In genomic region chr14:91827746-91828145, GRCh38 we compare ENCODE assay signal across 17 cellular contexts. TPM values are rescaled to one million over a fixed set of nuclear protein-coding genes. Genes with fewer than 3 reads are reported as not detected.
DNase-seq lines count a peak whose midpoint lies in the region; ATAC-seq and TF ChIP-seq lines count a peak whose summit lies in the region.
"Had no signal": no experiment of that assay in that cellular context is flagged by ENCODE, and none has a peak within 500 bp of the region (broad histone marks: within the 10 kb centered on the region; RNA-seq: fewer than 3 reads in every experiment).

No MANE protein-coding gene starts in this region.

- no peaks in the 10 kb centered on the region for H3K36me3 ChIP-seq in HEK293 (ENCODE audit: control insufficient read depth in 2 of 2, insufficient read depth in 1 of 2, low read length in 2 of 2)

- peaks cover 37% of the 10 kb centered on the region for H3K4me1 Mint-ChIP-seq in activated T-cell treated with anti-CD3 and anti-CD28 coated beads, Interleukin-2, amount 50 U/mL, for 72 hours (ENCODE audit: low read depth)
- peaks cover 65% of the 10 kb centered on the region for H3K4me1 Mint-ChIP-seq in central memory CD8-positive, alpha-beta T cell
- peaks cover 44% of the 10 kb centered on the region for H3K4me1 Mint-ChIP-seq in stimulated activated effector memory CD8-positive, alpha-beta T cell treated with anti-CD3 and anti-CD28 coated beads, Interleukin-12 subunit alpha, Interleukin-12 subunit beta, amount 100 ng/mL, for 72 hours

- peaks cover 0 to 2% of the 10 kb centered on the region in 2 donors for H3K9me3 Mint-ChIP-seq in activated T-cell treated with anti-CD3 and anti-CD28 coated beads, Interleukin-2, amount 50 U/mL, for 72 hours
- no peaks in the 10 kb centered on the region for H3K9me3 Mint-ChIP-seq in central memory CD8-positive, alpha-beta T cell
- peaks cover 3% of the 10 kb centered on the region for H3K9me3 Mint-ChIP-seq in stimulated activated effector memory CD8-positive, alpha-beta T cell treated with anti-CD3 and anti-CD28 coated beads, Interleukin-12 subunit alpha, Interleukin-12 subunit beta, amount 100 ng/mL, for 72 hours

- peak overlapping the region; percentile 26 for H3K27ac Mint-ChIP-seq in activated T-cell treated with anti-CD3 and anti-CD28 coated beads, Interleukin-2, amount 50 U/mL, for 72 hours
- H3K27ac Mint-ChIP-seq in central memory CD8-positive, alpha-beta T cell (ENCODE audit: low read depth), result peak overlapping the region; percentile 38
- peak overlapping the region; percentile 20 for H3K27ac Mint-ChIP-seq in stimulated activated effector memory CD8-positive, alpha-beta T cell treated with anti-CD3 and anti-CD28 coated beads, Interleukin-12 subunit alpha, Interleukin-12 subunit beta, amount 100 ng/mL, for 72 hours

- ATAC-seq in activated T-cell treated with anti-CD3 and anti-CD28 coated beads, Interleukin-2, amount 50 U/mL, for 72 hours (replicated peaks in 1 of 2), result no peak
- no peak for ATAC-seq in central memory CD8-positive, alpha-beta T cell (replicated peaks; ENCODE audit: extremely low read depth, poor library complexity, severe bottlenecking)
- ATAC-seq in stimulated activated effector memory CD8-positive, alpha-beta T cell treated with anti-CD3 and anti-CD28 coated beads, Interleukin-12 subunit alpha, Interleukin-12 subunit beta, amount 100 ng/mL, for 72 hours, result no peak
- ATAC-seq in GM18858 (IDR thresholded peaks at IDR 0.05; ENCODE audit: unreplicated experiment), result no peak
- ATAC-seq: A549, HCT116 had no signal

- H3K4me3 Mint-ChIP-seq in activated T-cell treated with anti-CD3 and anti-CD28 coated beads, Interleukin-2, amount 50 U/mL, for 72 hours, result no peak overlapping the region
- H3K4me3 Mint-ChIP-seq in central memory CD8-positive, alpha-beta T cell, result no peak overlapping the region
- H3K4me3 Mint-ChIP-seq in stimulated activated effector memory CD8-positive, alpha-beta T cell treated with anti-CD3 and anti-CD28 coated beads, Interleukin-12 subunit alpha, Interleukin-12 subunit beta, amount 100 ng/mL, for 72 hours, result no peak overlapping the region

- H3K4me3 ChIP-seq in HEK293 (ENCODE audit: low read depth, low read length), result no peak overlapping the region
- H3K4me3 ChIP-seq: A549 had no signal

- peaks cover 3 to 4% of the 10 kb centered on the region in 2 donors for H3K36me3 Mint-ChIP-seq in activated T-cell treated with anti-CD3 and anti-CD28 coated beads, Interleukin-2, amount 50 U/mL, for 72 hours (ENCODE audit: insufficient read depth in 2 of 2)
- peaks cover 34% of the 10 kb centered on the region for H3K36me3 Mint-ChIP-seq in central memory CD8-positive, alpha-beta T cell (ENCODE audit: insufficient read depth)
- no peaks in the 10 kb centered on the region for H3K36me3 Mint-ChIP-seq in stimulated activated effector memory CD8-positive, alpha-beta T cell treated with anti-CD3 and anti-CD28 coated beads, Interleukin-12 subunit alpha, Interleukin-12 subunit beta, amount 100 ng/mL, for 72 hours

- no peaks in the 10 kb centered on the region for H3K27me3 Mint-ChIP-seq in activated T-cell treated with anti-CD3 and anti-CD28 coated beads, Interleukin-2, amount 50 U/mL, for 72 hours (ENCODE audit: low read depth)
- H3K27me3 Mint-ChIP-seq in central memory CD8-positive, alpha-beta T cell, result no peaks in the 10 kb centered on the region
- H3K27me3 Mint-ChIP-seq: CD4-positive, alpha-beta memory T cell had no signal

- no peak for TF ChIP-seq CTCF in HEK293 (tag by site-specific recombination; IDR thresholded peaks at IDR 0.05)

- CTCF ChIA-PET in HEK293 (lab: Yijun Ruan, JAX), result interaction anchor here (0.7 kb wide), 1 partner anchor 178 kb away, joined by 3 read pairs; no protein-coding TSS in a partner anchor

- DNase-seq in activated T-cell treated with anti-CD3 and anti-CD28 coated beads, Interleukin-2, amount 50 U/mL, for 72 hours, result no peak
- DNase-seq in activated T-cell treated with anti-CD3 and anti-CD28 coated beads for 4 hours, result no peak
- DNase-seq in central memory CD8-positive, alpha-beta T cell (ENCODE audit: low spot score in 2 of 2), result no peak
- DNase-seq in stimulated activated effector memory CD8-positive, alpha-beta T cell treated with anti-CD3 and anti-CD28 coated beads, Interleukin-12 subunit alpha, Interleukin-12 subunit beta, amount 100 ng/mL, for 72 hours (ENCODE audit: low spot score in 2 of 2), result no peak
- no peak for DNase-seq in NCI-H774 (lab: John Stamatoyannopoulos, UW)
- DNase-seq: AML-193; CD4-positive, alpha-beta memory T cell; DMS79 treated with DMSO at 0.1 percent for 48 hours; GF-D8; GOT3; H7 had no signal

- POLR2A ChIA-PET in HEK293 (lab: Yijun Ruan, JAX), result no interaction called here

- no peaks in the 10 kb centered on the region; the same call in 1 of the 2 replicates for H3K9me3 ChIP-seq in HEK293 (ENCODE audit: control insufficient read depth, insufficient read depth, low read depth, low read length)
- H3K9me3 ChIP-seq: A549 had no signal

- peaks cover 16% of the 10 kb centered on the region for H3K4me1 ChIP-seq in HEK293 (ENCODE audit: control insufficient read depth, insufficient read depth, low read length)
- H3K4me1 ChIP-seq: A549 had no signal

- H3K27ac ChIP-seq in HEK293 (ENCODE audit: extremely low read depth, low read depth, low read length), result no peak overlapping the region
- H3K27ac ChIP-seq: 22Rv1, A549, C4-2B had no signal

TF ChIP-seq in HEK293, 187 proteins besides CTCF, POLR2A, EP300 and RAD21:
- TF ChIP-seq ATF2 (tag by site-specific recombination; IDR thresholded peaks at IDR 0.05; ENCODE audit: low read depth), result peak; percentile 55
- TF ChIP-seq PRDM6 (tag by site-specific recombination; IDR thresholded peaks at IDR 0.05), result peak; percentile 16; the same call in 1 of the 2 replicates
- TF ChIP-seq OVOL3 (tag by site-specific recombination; IDR thresholded peaks at IDR 0.05), result no peak
- TF ChIP-seq PRDM1 (tag by site-specific recombination; IDR thresholded peaks at IDR 0.05), result no peak
- TF ChIP-seq ZNF629 (tag by site-specific recombination; IDR thresholded peaks at IDR 0.05), result peak; percentile 28; the same call in 1 of the 2 replicates
- TF ChIP-seq ZNF791 (tag by site-specific recombination; IDR thresholded peaks at IDR 0.05), result no peak

RNA-seq across cellular contexts. Expression of gene TC2N, which starts 39.6 kb away (rescaled TPM):
- total RNA-seq in activated T-cell treated with anti-CD3 and anti-CD28 coated beads, Interleukin-2, amount 50 U/mL, for 72 hours, result 10 to 100 TPM; 38.1 to 55.4 TPM
